In the genomic region with DNA sequence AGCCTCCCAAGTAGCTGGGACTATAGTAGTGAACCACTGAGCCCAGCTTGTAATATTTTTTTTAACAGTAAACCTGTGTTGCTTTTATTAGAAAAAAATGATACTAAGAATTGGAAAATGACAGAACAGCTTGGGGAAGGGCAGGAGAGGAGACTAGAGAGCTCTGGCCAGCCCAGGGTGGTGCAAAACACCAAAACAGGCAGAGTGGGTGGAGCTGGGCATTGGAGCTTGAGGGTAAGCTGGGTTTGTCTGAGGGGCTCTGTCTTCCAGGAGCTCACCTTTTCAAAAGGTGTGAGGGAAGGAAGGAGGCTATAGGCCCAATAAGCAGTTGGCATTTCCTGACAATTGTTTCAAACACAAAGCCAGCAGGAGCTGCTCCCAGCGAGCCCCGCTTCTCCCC, we compare ENCODE assay signal across 1 cellular context.
TF ChIP-seq lines count a peak whose summit lies in the region.

No MANE protein-coding gene starts in this region.

TF ChIP-seq in A549, 52 proteins besides CTCF, POLR2A, EP300 and RAD21 (continued from another document):
- TF ChIP-seq REST (IDR thresholded peaks at IDR 0.05) (no peak), FOSB (CRISPR knock-in tag; IDR thresholded peaks at IDR 0.05) (no peak), JUN (IDR thresholded peaks at IDR 0.05) (no peak), JUNB (IDR thresholded peaks at IDR 0.05) (no peak)
